In genomic region chr18:23828426-23828825, GRCh38 we compare ENCODE assay signal across 8 cellular contexts.
DNase-seq lines count a peak whose midpoint lies in the region; ATAC-seq and TF ChIP-seq lines count a peak whose summit lies in the region.

No MANE protein-coding gene starts in this region.

- DNase-seq in activated CD8-positive, alpha-beta T cell treated with anti-CD3 and anti-CD28 coated beads for 36 hours: peak; percentile 64
- DNase-seq in kidney tubule cell (ENCODE audit: low spot score) (peak; percentile 96), UCSD-AML1 (lab: John Stamatoyannopoulos, UW; ENCODE audit: unreplicated experiment) (no peak), WTC11 (ENCODE audit: low spot score) (no peak), epidermal melanocyte (ENCODE audit: insufficient read length, low spot score) (no peak)

- no peaks in the 10 kb centered on the region for H3K27me3 ChIP-seq in Loucy (ENCODE audit: insufficient read depth, low read length, poor library complexity, severe bottlenecking)

- H3K27ac Mint-ChIP-seq in activated CD8-positive, alpha-beta T cell treated with anti-CD3 and anti-CD28 coated beads for 36 hours: peak overlapping the region; percentile 65
- H3K27ac Mint-ChIP-seq in WTC11: no peak overlapping the region

- no peaks in the 10 kb centered on the region for H3K9me3 Mint-ChIP-seq in activated CD8-positive, alpha-beta T cell treated with anti-CD3 and anti-CD28 coated beads for 36 hours
- H3K9me3 Mint-ChIP-seq in WTC11: no peaks in the 10 kb centered on the region

- H3K4me1 ChIP-seq in Loucy (ENCODE audit: insufficient read depth, low read length, poor library complexity, severe bottlenecking): peaks cover 69% of the 10 kb centered on the region

- peak overlapping the region; percentile 50 for H3K4me3 ChIP-seq in Loucy (ENCODE audit: low read length, poor library complexity, severe bottlenecking)

- H3K9me3 ChIP-seq in Loucy (ENCODE audit: insufficient read depth, low read depth, low read length): no peaks in the 10 kb centered on the region

- H3K9ac ChIP-seq in Loucy (ENCODE audit: low read depth, low read length, poor library complexity, severe bottlenecking): peak overlapping the region; percentile 51

- ATAC-seq in GM18498 (IDR thresholded peaks at IDR 0.05; ENCODE audit: unreplicated experiment): peak; percentile 90
- peak; percentile 93 for ATAC-seq in GM21825 (IDR thresholded peaks at IDR 0.05; ENCODE audit: unreplicated experiment)
- peak; percentile 97 for ATAC-seq in activated CD8-positive, alpha-beta T cell treated with anti-CD3 and anti-CD28 coated beads for 36 hours
- no peak for ATAC-seq in WTC11

- no peaks in the 10 kb centered on the region for H3K36me3 ChIP-seq in Loucy (ENCODE audit: insufficient read depth, low read length)

- intact Hi-C loops in activated CD8-positive, alpha-beta T cell treated with anti-CD3 and anti-CD28 coated beads for 36 hours (cut with micrococcal nuclease): loop anchor here (1.0 to 10.0 kb wide), 5 partner anchors 34 to 296 kb away; no protein-coding TSS in a partner anchor

- POLR2A ChIA-PET in activated CD8-positive, alpha-beta T cell treated with anti-CD3 and anti-CD28 coated beads for 36 hours (lab: Charles Lee): interaction anchor here (0.6 to 1.2 kb wide), 2 partner anchors 14 to 1053 kb away, joined by 3 to 4 read pairs; no protein-coding TSS in a partner anchor
- POLR2A ChIA-PET in WTC11 (lab: Charles Lee): no interaction called here

- H3F3A ChIP-seq in Loucy (ENCODE audit: low read depth): no peaks in the 10 kb centered on the region

- no peaks in the 10 kb centered on the region for H3K79me2 ChIP-seq in Loucy (ENCODE audit: insufficient read depth, low read length)

- no peak overlapping the region for H2AFZ ChIP-seq in Loucy (ENCODE audit: low read length)

- no peak overlapping the region for H3K4me3 Mint-ChIP-seq in activated CD8-positive, alpha-beta T cell treated with anti-CD3 and anti-CD28 coated beads for 36 hours
- H3K4me3 Mint-ChIP-seq in WTC11: no peak overlapping the region

- no peaks in the 10 kb centered on the region for H4K20me1 ChIP-seq in Loucy (ENCODE audit: insufficient read depth, low read length, poor library complexity, severe bottlenecking)

- peaks cover 40% of the 10 kb centered on the region for H3K4me1 Mint-ChIP-seq in activated CD8-positive, alpha-beta T cell treated with anti-CD3 and anti-CD28 coated beads for 36 hours (ENCODE audit: low read depth)
- 0 out of 2 replicates have a peak, but pooled peaks cover under 1% of the 10 kb centered on the region for H3K4me1 Mint-ChIP-seq in WTC11

- no peak for TF ChIP-seq CTCF in Loucy (conservative IDR thresholded peaks at IDR 0.05; ENCODE audit: low read length)
- no peak for TF ChIP-seq CTCF in activated CD8-positive, alpha-beta T cell treated with anti-CD3 and anti-CD28 coated beads for 36 hours (IDR thresholded peaks at IDR 0.05)
- TF ChIP-seq CTCF in WTC11 (IDR thresholded peaks at IDR 0.05): no peak

- H3K4me2 ChIP-seq in Loucy (ENCODE audit: low read depth, low read length, poor library complexity, severe bottlenecking): peak overlapping the region; percentile 67

- no peaks in the 10 kb centered on the region for H3K27me3 Mint-ChIP-seq in activated CD8-positive, alpha-beta T cell treated with anti-CD3 and anti-CD28 coated beads for 36 hours
- no peaks in the 10 kb centered on the region for H3K27me3 Mint-ChIP-seq in WTC11 (ENCODE audit: low read depth)

- no peaks in the 10 kb centered on the region for H3K9me2 ChIP-seq in Loucy (replicated peaks; ENCODE audit: low read depth, low read length)

- CTCF ChIA-PET in activated CD8-positive, alpha-beta T cell treated with anti-CD3 and anti-CD28 coated beads for 36 hours (lab: Charles Lee): interaction anchor here (1.2 to 2.2 kb wide), 5 partner anchors 10 to 90 kb away, joined by 3 to 9 read pairs (median 5); no protein-coding TSS in a partner anchor
- CTCF ChIA-PET in WTC11 (lab: Charles Lee): no interaction called here

- no peaks in the 10 kb centered on the region for H3K36me3 Mint-ChIP-seq in activated CD8-positive, alpha-beta T cell treated with anti-CD3 and anti-CD28 coated beads for 36 hours (ENCODE audit: low read depth)
- no peaks in the 10 kb centered on the region for H3K36me3 Mint-ChIP-seq in WTC11

TF ChIP-seq in WTC11, 78 proteins besides CTCF, POLR2A, EP300 and RAD21:
- no peak for TF ChIP-seq ETV6 (CRISPR knock-in tag; IDR thresholded peaks at IDR 0.05)
- no peak for TF ChIP-seq E2F4 (CRISPR knock-in tag; IDR thresholded peaks at IDR 0.05; ENCODE audit: borderline replicate concordance, low read depth)
- TF ChIP-seq AFF4 (CRISPR knock-in tag; IDR thresholded peaks at IDR 0.05; ENCODE audit: borderline replicate concordance): no peak
- TF ChIP-seq, protein P1, sequence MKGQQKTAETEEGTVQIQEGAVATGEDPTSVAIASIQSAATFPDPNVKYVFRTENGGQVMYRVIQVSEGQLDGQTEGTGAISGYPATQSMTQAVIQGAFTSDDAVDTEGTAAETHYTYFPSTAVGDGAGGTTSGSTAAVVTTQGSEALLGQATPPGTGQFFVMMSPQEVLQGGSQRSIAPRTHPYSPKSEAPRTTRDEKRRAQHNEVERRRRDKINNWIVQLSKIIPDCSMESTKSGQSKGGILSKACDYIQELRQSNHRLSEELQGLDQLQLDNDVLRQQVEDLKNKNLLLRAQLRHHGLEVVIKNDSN (CRISPR knock-in tag; IDR thresholded peaks at IDR 0.05): no peak
- TF ChIP-seq ZNF416 (CRISPR knock-in tag; IDR thresholded peaks at IDR 0.05): no peak
- TF ChIP-seq RORB (CRISPR knock-in tag; IDR thresholded peaks at IDR 0.05): no peak
- no peak for TF ChIP-seq ZNF671 (CRISPR knock-in tag; IDR thresholded peaks at IDR 0.05)

Comparison
In these comparisons a context has a peak if more than half of its experiments do, and no peak if none do; other contexts are left out.
1. DNase-seq: peak in activated CD8-positive, alpha-beta T cell treated with anti-CD3 and anti-CD28 coated beads for 36 hours (single experiment) and kidney tubule cell (single experiment); none in UCSD-AML1 (single experiment), WTC11 (single experiment) and epidermal melanocyte (single experiment).